1 cellular context compared by ENCODE assay signal in genomic region chr11:126157326-126158030, GRCh38.
TF ChIP-seq lines count a peak whose summit lies in the region.

No MANE protein-coding gene starts in this region.

TF ChIP-seq in HCT116, 20 proteins besides CTCF, POLR2A, EP300 and RAD21 (continued from another document):
- TF ChIP-seq TCF7L2 (IDR thresholded peaks at IDR 0.05; ENCODE audit: borderline replicate concordance, extremely low read depth, insufficient read depth, insufficient read length) (no peak), JUND (IDR thresholded peaks at IDR 0.05) (no peak), SRF (IDR thresholded peaks at IDR 0.05; ENCODE audit: low read depth) (no peak), CBX3 (IDR thresholded peaks at IDR 0.05; ENCODE audit: low read depth) (no peak), ZBTB33 (IDR thresholded peaks at IDR 0.05; ENCODE audit: extremely low read depth, insufficient replicate concordance, low read length) (no peak), POLR2AphosphoS5 (IDR thresholded peaks at IDR 0.05; ENCODE audit: low read depth, low read length) (no peak)
